Comparison of ENCODE assay signal across 1 cellular context in the genomic region with DNA sequence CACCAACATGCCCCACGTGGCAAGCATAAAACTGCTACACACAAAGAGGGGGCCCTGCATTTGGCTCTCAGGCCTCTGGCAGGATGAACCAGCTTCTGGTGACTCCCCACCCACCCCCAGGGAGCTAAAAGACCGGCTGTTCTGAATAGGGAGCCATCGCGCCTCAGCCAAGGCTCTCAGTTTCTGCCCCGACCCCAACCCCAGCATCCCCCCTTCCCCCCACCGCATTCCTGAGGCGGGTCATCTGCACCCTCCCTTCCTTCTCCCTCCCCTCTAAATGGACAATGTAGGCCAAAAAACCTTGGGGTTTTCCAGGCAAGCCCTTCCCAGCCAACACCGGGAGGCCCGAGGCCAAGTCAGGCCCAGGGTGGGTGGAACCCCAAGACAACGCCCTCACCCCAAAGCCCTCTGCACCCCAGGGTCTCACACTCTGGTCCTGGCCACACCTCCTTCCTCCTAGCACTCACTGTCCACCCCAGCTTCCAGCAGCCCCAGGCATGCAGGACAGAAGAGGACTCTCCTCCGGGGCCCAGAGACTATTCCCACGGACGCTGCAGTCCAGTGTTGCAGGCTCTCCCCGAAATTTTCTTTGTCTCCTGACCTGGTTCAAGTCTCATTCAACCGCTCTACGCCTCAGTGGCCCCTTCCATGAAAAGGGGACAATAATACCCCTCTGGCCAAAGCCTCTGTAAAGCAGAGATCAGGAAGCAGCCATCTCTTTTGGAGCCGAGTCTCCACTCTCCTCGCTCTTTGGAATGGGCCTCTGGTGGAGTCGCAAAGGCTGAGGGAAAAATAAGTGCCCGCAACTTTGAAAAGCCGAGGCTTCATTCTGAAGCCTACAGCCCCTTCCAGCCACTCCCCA.
TF ChIP-seq lines count a peak whose summit lies in the region.

No MANE protein-coding gene starts in this region.

TF ChIP-seq in GM23338, 12 proteins besides CTCF, POLR2A, EP300 and RAD21 (continued from another document):
- TF ChIP-seq, protein P1, sequence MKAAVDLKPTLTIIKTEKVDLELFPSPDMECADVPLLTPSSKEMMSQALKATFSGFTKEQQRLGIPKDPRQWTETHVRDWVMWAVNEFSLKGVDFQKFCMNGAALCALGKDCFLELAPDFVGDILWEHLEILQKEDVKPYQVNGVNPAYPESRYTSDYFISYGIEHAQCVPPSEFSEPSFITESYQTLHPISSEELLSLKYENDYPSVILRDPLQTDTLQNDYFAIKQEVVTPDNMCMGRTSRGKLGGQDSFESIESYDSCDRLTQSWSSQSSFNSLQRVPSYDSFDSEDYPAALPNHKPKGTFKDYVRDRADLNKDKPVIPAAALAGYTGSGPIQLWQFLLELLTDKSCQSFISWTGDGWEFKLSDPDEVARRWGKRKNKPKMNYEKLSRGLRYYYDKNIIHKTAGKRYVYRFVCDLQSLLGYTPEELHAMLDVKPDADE (IDR thresholded peaks at IDR 0.05), result no peak
- TF ChIP-seq CREB1 (CRISPR knock-in tag; IDR thresholded peaks at IDR 0.05; ENCODE audit: low read depth) (no peak), ZNF114 (CRISPR knock-in tag; IDR thresholded peaks at IDR 0.05) (no peak), STAT1 (IDR thresholded peaks at IDR 0.05; ENCODE audit: unreplicated experiment) (no peak), POLR2AphosphoS5 (IDR thresholded peaks at IDR 0.05; ENCODE audit: low read depth) (no peak), ZNF331 (CRISPR knock-in tag; IDR thresholded peaks at IDR 0.05; ENCODE audit: low read depth) (no peak)
- TF ChIP-seq, protein P2, sequence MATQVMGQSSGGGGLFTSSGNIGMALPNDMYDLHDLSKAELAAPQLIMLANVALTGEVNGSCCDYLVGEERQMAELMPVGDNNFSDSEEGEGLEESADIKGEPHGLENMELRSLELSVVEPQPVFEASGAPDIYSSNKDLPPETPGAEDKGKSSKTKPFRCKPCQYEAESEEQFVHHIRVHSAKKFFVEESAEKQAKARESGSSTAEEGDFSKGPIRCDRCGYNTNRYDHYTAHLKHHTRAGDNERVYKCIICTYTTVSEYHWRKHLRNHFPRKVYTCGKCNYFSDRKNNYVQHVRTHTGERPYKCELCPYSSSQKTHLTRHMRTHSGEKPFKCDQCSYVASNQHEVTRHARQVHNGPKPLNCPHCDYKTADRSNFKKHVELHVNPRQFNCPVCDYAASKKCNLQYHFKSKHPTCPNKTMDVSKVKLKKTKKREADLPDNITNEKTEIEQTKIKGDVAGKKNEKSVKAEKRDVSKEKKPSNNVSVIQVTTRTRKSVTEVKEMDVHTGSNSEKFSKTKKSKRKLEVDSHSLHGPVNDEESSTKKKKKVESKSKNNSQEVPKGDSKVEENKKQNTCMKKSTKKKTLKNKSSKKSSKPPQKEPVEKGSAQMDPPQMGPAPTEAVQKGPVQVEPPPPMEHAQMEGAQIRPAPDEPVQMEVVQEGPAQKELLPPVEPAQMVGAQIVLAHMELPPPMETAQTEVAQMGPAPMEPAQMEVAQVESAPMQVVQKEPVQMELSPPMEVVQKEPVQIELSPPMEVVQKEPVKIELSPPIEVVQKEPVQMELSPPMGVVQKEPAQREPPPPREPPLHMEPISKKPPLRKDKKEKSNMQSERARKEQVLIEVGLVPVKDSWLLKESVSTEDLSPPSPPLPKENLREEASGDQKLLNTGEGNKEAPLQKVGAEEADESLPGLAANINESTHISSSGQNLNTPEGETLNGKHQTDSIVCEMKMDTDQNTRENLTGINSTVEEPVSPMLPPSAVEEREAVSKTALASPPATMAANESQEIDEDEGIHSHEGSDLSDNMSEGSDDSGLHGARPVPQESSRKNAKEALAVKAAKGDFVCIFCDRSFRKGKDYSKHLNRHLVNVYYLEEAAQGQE (IDR thresholded peaks at IDR 0.05; ENCODE audit: unreplicated experiment), result no peak
